ENCODE assay signal across 1 cellular context in genomic region chr3:165874663-165875489, GRCh38.
TF ChIP-seq lines count a peak whose summit lies in the region.

No MANE protein-coding gene starts in this region.

TF ChIP-seq in HepG2, 621 proteins besides CTCF, POLR2A, EP300 and RAD21 (continued from another document and continues in another):
- TF ChIP-seq SALL2 (CRISPR knock-in tag; IDR thresholded peaks at IDR 0.05) = peak; percentile 59; the same call in 1 of the 2 replicates
- TF ChIP-seq ZNF570 (CRISPR knock-in tag; IDR thresholded peaks at IDR 0.05; ENCODE audit: borderline replicate concordance) = no peak
- TF ChIP-seq ZNF781 (CRISPR knock-in tag; IDR thresholded peaks at IDR 0.05; ENCODE audit: borderline replicate concordance, not compliant biosample characterization) = peak; percentile 42
- TF ChIP-seq GPN1 (CRISPR knock-in tag; IDR thresholded peaks at IDR 0.05; ENCODE audit: borderline replicate concordance) = no peak
- TF ChIP-seq KMT2B (CRISPR knock-in tag; IDR thresholded peaks at IDR 0.05) = peak; percentile 61
- no peak for TF ChIP-seq RERE (CRISPR knock-in tag; IDR thresholded peaks at IDR 0.05; ENCODE audit: low read depth)
- no peak for TF ChIP-seq PHF5A (CRISPR knock-in tag; IDR thresholded peaks at IDR 0.05; ENCODE audit: low read depth, unreplicated experiment)
- TF ChIP-seq DBP (CRISPR knock-in tag; IDR thresholded peaks at IDR 0.05; ENCODE audit: not compliant biosample characterization) = peak; percentile 41
- TF ChIP-seq ZNF430 (CRISPR knock-in tag; IDR thresholded peaks at IDR 0.05) = no peak
- 0 out of 2 replicates have a peak, but pooled peaks have one; percentile 64 for TF ChIP-seq SAFB2 (CRISPR knock-in tag; IDR thresholded peaks at IDR 0.05; ENCODE audit: borderline replicate concordance, low read depth)
- TF ChIP-seq ARID2 (CRISPR knock-in tag; IDR thresholded peaks at IDR 0.05; ENCODE audit: borderline replicate concordance) = 0 out of 2 replicates have a peak, but pooled peaks have one; percentile 14
- peak; percentile 66; the same call in 1 of the 2 replicates for TF ChIP-seq ZFP91 (CRISPR knock-in tag; IDR thresholded peaks at IDR 0.05; ENCODE audit: borderline replicate concordance)
- 0 out of 2 replicates have a peak, but pooled peaks have one; percentile 42 for TF ChIP-seq KAT7 (CRISPR knock-in tag; IDR thresholded peaks at IDR 0.05; ENCODE audit: borderline replicate concordance)
- no peak for TF ChIP-seq SOX5 (CRISPR knock-in tag; IDR thresholded peaks at IDR 0.05; ENCODE audit: borderline replicate concordance)
- TF ChIP-seq ZNF784 (CRISPR knock-in tag; IDR thresholded peaks at IDR 0.05; ENCODE audit: borderline replicate concordance) = no peak; the same call in 1 of the 2 replicates
- peak; percentile 40; the same call in 1 of the 2 replicates for TF ChIP-seq AKNA (CRISPR knock-in tag; IDR thresholded peaks at IDR 0.05; ENCODE audit: borderline replicate concordance)
- 0 out of 2 replicates have a peak, but pooled peaks have one; percentile 11 for TF ChIP-seq PPARG (CRISPR knock-in tag; conservative IDR thresholded peaks at IDR 0.05)
- TF ChIP-seq POLR2G (IDR thresholded peaks at IDR 0.05; ENCODE audit: low read depth, low read length) = peak; percentile 84
- no peak for TF ChIP-seq KLF9 (CRISPR knock-in tag; IDR thresholded peaks at IDR 0.05; ENCODE audit: low read depth)
- TF ChIP-seq, protein P1, sequence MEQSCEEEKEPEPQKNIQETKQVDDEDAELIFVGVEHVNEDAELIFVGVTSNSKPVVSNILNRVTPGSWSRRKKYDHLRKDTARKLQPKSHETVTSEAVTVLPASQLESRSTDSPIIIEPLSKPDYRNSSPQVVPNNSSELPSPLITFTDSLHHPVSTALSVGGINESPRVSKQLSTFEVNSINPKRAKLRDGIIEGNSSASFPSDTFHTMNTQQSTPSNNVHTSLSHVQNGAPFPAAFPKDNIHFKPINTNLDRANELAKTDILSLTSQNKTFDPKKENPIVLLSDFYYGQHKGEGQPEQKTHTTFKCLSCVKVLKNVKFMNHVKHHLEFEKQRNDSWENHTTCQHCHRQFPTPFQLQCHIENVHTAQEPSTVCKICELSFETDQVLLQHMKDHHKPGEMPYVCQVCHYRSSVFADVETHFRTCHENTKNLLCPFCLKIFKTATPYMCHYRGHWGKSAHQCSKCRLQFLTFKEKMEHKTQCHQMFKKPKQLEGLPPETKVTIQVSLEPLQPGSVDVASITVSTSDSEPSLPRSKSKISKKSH (CRISPR knock-in tag; IDR thresholded peaks at IDR 0.05; ENCODE audit: borderline replicate concordance) = no peak
- TF ChIP-seq SNAPC4 (CRISPR knock-in tag; IDR thresholded peaks at IDR 0.05) = 0 out of 2 replicates have a peak, but pooled peaks have one; percentile 54
- TF ChIP-seq ZMYM4 (CRISPR knock-in tag; IDR thresholded peaks at IDR 0.05) = peak; percentile 100
- TF ChIP-seq ZNF343 (CRISPR knock-in tag; IDR thresholded peaks at IDR 0.05) = no peak
- peak; percentile 8 for TF ChIP-seq TEAD3 (CRISPR knock-in tag; optimal IDR thresholded peaks at IDR 0.05; ENCODE audit: borderline replicate concordance)
- TF ChIP-seq SOX13 (IDR thresholded peaks at IDR 0.05) = no peak
- TF ChIP-seq SOX13 (CRISPR knock-in tag; conservative IDR thresholded peaks at IDR 0.05 in 1 of 2, IDR thresholded peaks at IDR 0.05 in 1 of 2) = peak in 1 of 2 experiments; percentile 18; a peak in 1 of 4 replicates
- TF ChIP-seq TAF15 (IDR thresholded peaks at IDR 0.05; ENCODE audit: low read depth, low read length, poor library complexity, severe bottlenecking) = no peak
- TF ChIP-seq ATF3 (CRISPR knock-in tag; IDR thresholded peaks at IDR 0.05) = no peak
- no peak; the same call in 1 of the 2 replicates for TF ChIP-seq THAP8 (CRISPR knock-in tag; IDR thresholded peaks at IDR 0.05; ENCODE audit: borderline replicate concordance)
- no peak for TF ChIP-seq ZSCAN30 (CRISPR knock-in tag; IDR thresholded peaks at IDR 0.05)
- peak; percentile 58; the same call in 1 of the 2 replicates for TF ChIP-seq CBX5 (CRISPR knock-in tag; IDR thresholded peaks at IDR 0.05; ENCODE audit: borderline replicate concordance)
- TF ChIP-seq FOSL1 (CRISPR knock-in tag; IDR thresholded peaks at IDR 0.05; ENCODE audit: borderline replicate concordance) = peak; percentile 45; the same call in 1 of the 2 replicates
- peak; percentile 60 for TF ChIP-seq SAP130 (CRISPR knock-in tag; IDR thresholded peaks at IDR 0.05; ENCODE audit: low read depth)
- TF ChIP-seq ZNF782 (CRISPR knock-in tag; IDR thresholded peaks at IDR 0.05; ENCODE audit: borderline replicate concordance) = no peak
